15 cellular contexts compared by ENCODE assay signal in genomic region chr22:46102752-46103151, GRCh38. TPM values are rescaled to one million over a fixed set of nuclear protein-coding genes. Genes with fewer than 3 reads are reported as not detected.
DNase-seq lines count a peak whose midpoint lies in the region; ATAC-seq and TF ChIP-seq lines count a peak whose summit lies in the region.
"Had no signal": no experiment of that assay in that cellular context is flagged by ENCODE, and none has a peak within 500 bp of the region (broad histone marks: within the 10 kb centered on the region; RNA-seq: fewer than 3 reads in every experiment).

No MANE protein-coding gene starts in this region.

- H3K27me3 ChIP-seq in body of pancreas (no peaks in the 10 kb centered on the region), mesenchymal stem cell (ENCODE audit: control insufficient read depth in 1 of 2, insufficient read depth in 1 of 2, low read length in 2 of 2) (no peaks in the 10 kb centered on the region)
- H3K27me3 ChIP-seq: brain microvascular endothelial cell had no signal

- H3K36me3 ChIP-seq in body of pancreas (replicated peaks in 1 of 2; ENCODE audit: insufficient read depth in 1 of 2, low read depth in 2 of 2) (peaks cover 15 to 16% of the 10 kb centered on the region in 2 donors), mesenchymal stem cell (ENCODE audit: control insufficient read depth in 1 of 2, insufficient read depth in 2 of 2, low read depth in 1 of 2, low read length in 2 of 2) (peaks cover 82 to 90% of the 10 kb centered on the region in 2 experiments)

- H3K4me3 ChIP-seq in body of pancreas = no peak overlapping the region
- no peak overlapping the region for H3K4me3 ChIP-seq in mesenchymal stem cell (ENCODE audit: insufficient read depth in 1 of 2, low read depth in 1 of 2, low read length in 2 of 2)

- 47 to 66% methylated on average over 8 to 12 of the region's 13 CpGs for WGBS in body of pancreas, 2 donors
- WGBS in mesenchymal stem cell = 86% methylated on average over 13 of the region's 13 CpGs

- peak overlapping the region; percentile 39 for H2AK5ac ChIP-seq in mesenchymal stem cell (ENCODE audit: low read length, severe bottlenecking)

- H4K8ac ChIP-seq in mesenchymal stem cell (ENCODE audit: low read length) = no peak overlapping the region

- H2AFZ ChIP-seq in mesenchymal stem cell (ENCODE audit: low read depth, low read length) = no peak overlapping the region

- no peak overlapping the region for H2BK12ac ChIP-seq in mesenchymal stem cell (ENCODE audit: low read length in 2 of 2)

- H3K4me2 ChIP-seq in mesenchymal stem cell (ENCODE audit: low read length, poor library complexity, severe bottlenecking) = no peak overlapping the region

- TF ChIP-seq POLR2A in body of pancreas (IDR thresholded peaks at IDR 0.05) = no peak

- no peak overlapping the region for H3K4ac ChIP-seq in mesenchymal stem cell (ENCODE audit: low read depth in 1 of 2, low read length in 2 of 2)

- TF ChIP-seq EP300 in Ishikawa (IDR thresholded peaks at IDR 0.05; ENCODE audit: borderline replicate concordance) = 0 out of 2 replicates have a peak, but pooled peaks have one; percentile 3

- H3K9ac ChIP-seq in mesenchymal stem cell (ENCODE audit: low read length) = peak overlapping the region; percentile 46

- H2BK120ac ChIP-seq in mesenchymal stem cell (ENCODE audit: low read depth, low read length) = no peak overlapping the region

- H2BK15ac ChIP-seq in mesenchymal stem cell (ENCODE audit: low read depth, poor library complexity, severe bottlenecking) = no peak overlapping the region

- no peak for TF ChIP-seq CTCF in body of pancreas (IDR thresholded peaks at IDR 0.05)

- H3K4me1 ChIP-seq in body of pancreas (peaks cover 94% of the 10 kb centered on the region), mesenchymal stem cell (ENCODE audit: control insufficient read depth, insufficient read depth, low read depth, low read length) (peaks cover 73% of the 10 kb centered on the region)

- no peak overlapping the region for H3K18ac ChIP-seq in mesenchymal stem cell (ENCODE audit: low read depth in 1 of 2, low read length in 2 of 2)

- no peaks in the 10 kb centered on the region for H3K9me3 ChIP-seq in body of pancreas
- no peaks in the 10 kb centered on the region for H3K9me3 ChIP-seq in mesenchymal stem cell (ENCODE audit: control insufficient read depth, low read length)

- DNase-seq in body of pancreas (peak in 3 of 4 donors; percentile 41 to 73 (median 55)), mesenchymal stem cell (no peak), medulla oblongata (ENCODE audit: extremely low spot score) (no peak), NCI-H146 (lab: John Stamatoyannopoulos, UW) (no peak)
- DNase-seq: activated CD4-positive, alpha-beta memory T cell treated with anti-CD3 and anti-CD28 coated beads, Interleukin-2, amount 10 ng/mL, durations not matched to agents 7 days and 5 days; brain microvascular endothelial cell; NCI-H1105; NCI-H446 treated with DMSO at 0.1 percent for 48 hours; PC-3; stimulated activated CD4-positive, alpha-beta T cell treated with anti-CD3 and anti-CD28 coated beads, Interleukin-4, amount 100 ng/mL, for 4 hours; stimulated activated naive B cell treated with anti-CD40 and anti-IgM and Interleukin-4, amounts not matched to agents 10 μg/mL and 1 μg/mL and 100 μg/mL, for 72 hours had no signal

- H3K27ac ChIP-seq in body of pancreas (peak overlapping the region; percentile 91 to 98 (median 96)), mesenchymal stem cell (ENCODE audit: low read length, poor library complexity, severe bottlenecking) (no peak overlapping the region), temporal lobe (ENCODE audit: low read depth, low read length) (peak overlapping the region; percentile 85)
- H3K27ac ChIP-seq: brain microvascular endothelial cell had no signal

- no peak overlapping the region for H3K23ac ChIP-seq in mesenchymal stem cell (ENCODE audit: low read length in 2 of 2)

- H3K79me1 ChIP-seq in mesenchymal stem cell (replicated peaks; ENCODE audit: low read length, poor library complexity, severe bottlenecking) = peaks cover 45% of the 10 kb centered on the region

- no peak overlapping the region for H3K14ac ChIP-seq in mesenchymal stem cell (ENCODE audit: low read length in 2 of 2)

- intact Hi-C loops in body of pancreas (cut with DNase I) = no loop called here

- no peak for TF ChIP-seq RAD21 in Ishikawa (IDR thresholded peaks at IDR 0.05; ENCODE audit: low read depth)

- H2BK5ac ChIP-seq in mesenchymal stem cell (ENCODE audit: low read depth, low read length, poor library complexity, severe bottlenecking) = no peak overlapping the region

- ATAC-seq in body of pancreas = no peak
- ATAC-seq in esophagus mucosa = no peak
- ATAC-seq in HG03097 (IDR thresholded peaks at IDR 0.05; ENCODE audit: low FRiP score, unreplicated experiment) = no peak
- ATAC-seq: PC-3; stimulated activated naive B cell treated with anti-CD40 and anti-IgM and Interleukin-4, amounts not matched to agents 10 μg/mL and 1 μg/mL and 100 μg/mL, for 72 hours had no signal

- no peak overlapping the region for H4K91ac ChIP-seq in mesenchymal stem cell (ENCODE audit: low read length)

TF ChIP-seq in Ishikawa, 13 proteins besides CTCF, POLR2A, EP300 and RAD21:
- TF ChIP-seq MAX (IDR thresholded peaks at IDR 0.05) = peak; percentile 73
- TF ChIP-seq ZBTB7A (IDR thresholded peaks at IDR 0.05; ENCODE audit: low read depth) = no peak
TF ChIP-seq in Ishikawa: peak in this region for 1.

RNA-seq across cellular contexts. Expression of gene PPARA, which starts 47.6 kb away (rescaled TPM):
- total RNA-seq in body of pancreas (10 to 100 TPM; 15.8 to 19.8 TPM), temporal lobe (4.9 TPM), esophagus mucosa (12.9 TPM)
- polyA plus RNA-seq in mesenchymal stem cell (2013, experiment 1 of 2) = 7.7 TPM
- 6.9 TPM for polyA plus RNA-seq in mesenchymal stem cell (2013, experiment 2 of 2)

Comparison
In these comparisons a context has a peak if more than half of its experiments do, and no peak if none do; other contexts are left out.
1. DNase-seq: peak in body of pancreas (3 of 4); none in mesenchymal stem cell (single experiment), medulla oblongata (single experiment) and NCI-H146 (single experiment).